17 cellular contexts compared by ENCODE assay signal in the genomic region with DNA sequence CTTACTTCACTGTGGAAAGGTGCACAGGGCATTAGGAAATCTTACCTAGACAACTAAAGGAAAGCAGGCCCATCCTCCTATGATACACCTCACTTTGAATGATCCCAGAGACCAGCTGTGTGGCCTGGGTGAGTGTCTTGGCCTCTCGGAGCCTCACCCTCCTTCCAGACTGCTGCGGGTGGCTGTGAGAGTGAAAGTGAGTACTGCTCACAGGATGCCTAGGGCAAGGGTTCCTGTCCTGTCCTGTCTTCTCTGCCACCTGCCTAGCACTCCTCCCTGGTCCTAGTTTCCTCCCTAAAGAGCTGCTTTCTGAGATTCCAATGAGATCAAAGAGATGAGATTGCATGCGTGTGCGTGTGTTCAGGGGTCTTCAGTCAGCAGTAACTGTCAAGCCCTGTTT. TPM values are rescaled to one million over a fixed set of nuclear protein-coding genes. Genes with fewer than 3 reads are reported as not detected.
DNase-seq lines count a peak whose midpoint lies in the region; ATAC-seq and TF ChIP-seq lines count a peak whose summit lies in the region.
"Had no signal": no experiment of that assay in that cellular context is flagged by ENCODE, and none has a peak within 500 bp of the region (broad histone marks: within the 10 kb centered on the region; RNA-seq: fewer than 3 reads in every experiment).

No MANE protein-coding gene starts in this region.

- 0 out of 2 replicates have a peak, but pooled peaks cover 9% of the 10 kb centered on the region for H3K4me1 ChIP-seq in GM23338 (ENCODE audit: insufficient read depth)
- H3K4me1 ChIP-seq in endodermal cell (ENCODE audit: control insufficient read depth, insufficient read depth, low read length), result peaks cover 2% of the 10 kb centered on the region

- H3K27me3 Mint-ChIP-seq in activated CD4-positive, alpha-beta T cell treated with anti-CD3 and anti-CD28 coated beads, Interleukin-2, amount 10 ng/mL, durations not matched to agents 7 days and 5 days, result no peaks in the 10 kb centered on the region
- peaks cover 23% of the 10 kb centered on the region for H3K27me3 Mint-ChIP-seq in GM23338 (ENCODE audit: insufficient read depth, low read depth, poor library complexity)
- no peaks in the 10 kb centered on the region for H3K27me3 Mint-ChIP-seq in endodermal cell (ENCODE audit: insufficient read depth)
- H3K27me3 Mint-ChIP-seq in neural crest cell (ENCODE audit: low read depth), result no peaks in the 10 kb centered on the region
- H3K27me3 Mint-ChIP-seq: activated CD4-positive, alpha-beta memory T cell treated with anti-CD3 and anti-CD28 coated beads for 36 hours had no signal

- peaks cover 39% of the 10 kb centered on the region for H3K4me1 Mint-ChIP-seq in activated CD4-positive, alpha-beta T cell treated with anti-CD3 and anti-CD28 coated beads, Interleukin-2, amount 10 ng/mL, durations not matched to agents 7 days and 5 days
- H3K4me1 Mint-ChIP-seq in GM23338, result peaks cover 20% of the 10 kb centered on the region
- H3K4me1 Mint-ChIP-seq in endodermal cell, result peaks cover 15% of the 10 kb centered on the region
- H3K4me1 Mint-ChIP-seq in neural crest cell, result peaks cover 26% of the 10 kb centered on the region

- POLR2A ChIA-PET in activated CD4-positive, alpha-beta T cell treated with anti-CD3 and anti-CD28 coated beads, Interleukin-2, amount 10 ng/mL, durations not matched to agents 7 days and 5 days (lab: Charles Lee), result no interaction called here

- H3K36me3 ChIP-seq in GM23338 (ENCODE audit: insufficient read depth), result no peaks in the 10 kb centered on the region
- peaks cover 35% of the 10 kb centered on the region for H3K36me3 ChIP-seq in endodermal cell (ENCODE audit: control insufficient read depth, insufficient read depth, low read length)

- no peak overlapping the region for H3K4me3 Mint-ChIP-seq in activated CD4-positive, alpha-beta T cell treated with anti-CD3 and anti-CD28 coated beads, Interleukin-2, amount 10 ng/mL, durations not matched to agents 7 days and 5 days
- H3K4me3 Mint-ChIP-seq in GM23338 (no peak overlapping the region), endodermal cell (no peak overlapping the region), neural crest cell (no peak overlapping the region)
- H3K4me3 Mint-ChIP-seq: activated CD4-positive, alpha-beta memory T cell treated with anti-CD3 and anti-CD28 coated beads for 36 hours had no signal

- H3K9ac ChIP-seq in endodermal cell (ENCODE audit: extremely low read depth, low read length, poor library complexity, severe bottlenecking), result no peak overlapping the region

- peaks cover 10% of the 10 kb centered on the region for H3K36me3 Mint-ChIP-seq in activated CD4-positive, alpha-beta T cell treated with anti-CD3 and anti-CD28 coated beads, Interleukin-2, amount 10 ng/mL, durations not matched to agents 7 days and 5 days (ENCODE audit: low read depth)
- H3K36me3 Mint-ChIP-seq in GM23338 (ENCODE audit: low read depth) (peaks cover 28% of the 10 kb centered on the region), endodermal cell (ENCODE audit: low read depth) (peaks cover 38% of the 10 kb centered on the region), neural crest cell (ENCODE audit: low read depth) (peaks cover 15% of the 10 kb centered on the region)

- H3K27ac ChIP-seq in GM23338 (ENCODE audit: low read depth), result no peak overlapping the region
- H3K27ac ChIP-seq in endodermal cell (ENCODE audit: low read depth, low read length), result no peak overlapping the region
- H3K27ac ChIP-seq: A549, coronary artery, SJSA1 had no signal

- H3F3A ChIP-seq in GM23338 (replicated peaks; ENCODE audit: low read depth), result no peaks in the 10 kb centered on the region

- no peak for ATAC-seq in GM23338
- no peak for ATAC-seq in GM21526 (IDR thresholded peaks at IDR 0.05; ENCODE audit: low FRiP score, unreplicated experiment)
- ATAC-seq: A549, PC-3 had no signal

- H3K9me3 ChIP-seq in endodermal cell (ENCODE audit: control insufficient read depth, low read length), result no peaks in the 10 kb centered on the region
- H3K9me3 ChIP-seq: A549, SJSA1, stomach had no signal

- no peaks in the 10 kb centered on the region for H3K79me2 ChIP-seq in GM23338 (replicated peaks; ENCODE audit: insufficient read depth)

- H2AFZ ChIP-seq in GM23338, result no peak overlapping the region

- CTCF ChIA-PET in activated CD4-positive, alpha-beta T cell treated with anti-CD3 and anti-CD28 coated beads, Interleukin-2, amount 10 ng/mL, durations not matched to agents 7 days and 5 days (lab: Charles Lee), result interaction anchor here (0.6 to 1.6 kb wide), 2 partner anchors 16 to 62 kb away, joined by 3 to 5 read pairs; no protein-coding TSS in a partner anchor

- H4K20me1 ChIP-seq in GM23338 (replicated peaks; ENCODE audit: insufficient read depth), result peaks cover 3% of the 10 kb centered on the region

- no peaks in the 10 kb centered on the region for H3K9me3 Mint-ChIP-seq in activated CD4-positive, alpha-beta T cell treated with anti-CD3 and anti-CD28 coated beads, Interleukin-2, amount 10 ng/mL, durations not matched to agents 7 days and 5 days
- no peaks in the 10 kb centered on the region for H3K9me3 Mint-ChIP-seq in GM23338
- H3K9me3 Mint-ChIP-seq in endodermal cell, result no peaks in the 10 kb centered on the region
- no peaks in the 10 kb centered on the region for H3K9me3 Mint-ChIP-seq in neural crest cell
- H3K9me3 Mint-ChIP-seq: activated CD4-positive, alpha-beta memory T cell treated with anti-CD3 and anti-CD28 coated beads for 36 hours; immature natural killer cell had no signal

- TF ChIP-seq CTCF in GM23338 (conservative IDR thresholded peaks at IDR 0.05; ENCODE audit: low read depth in 2 of 2) (no peak), endodermal cell (conservative IDR thresholded peaks at IDR 0.05) (no peak), neural crest cell (conservative IDR thresholded peaks at IDR 0.05) (no peak)

- peak overlapping the region; percentile 78 for H3K27ac Mint-ChIP-seq in activated CD4-positive, alpha-beta T cell treated with anti-CD3 and anti-CD28 coated beads, Interleukin-2, amount 10 ng/mL, durations not matched to agents 7 days and 5 days
- peak overlapping the region; percentile 92 for H3K27ac Mint-ChIP-seq in GM23338
- H3K27ac Mint-ChIP-seq in endodermal cell, result peak overlapping the region; percentile 89
- H3K27ac Mint-ChIP-seq in neural crest cell (ENCODE audit: unreplicated experiment), result peak overlapping the region; percentile 97
- H3K27ac Mint-ChIP-seq: activated CD4-positive, alpha-beta memory T cell treated with anti-CD3 and anti-CD28 coated beads for 36 hours had no signal

- WGBS in endodermal cell (ENCODE audit: insufficient coverage in 1 of 2, insufficient read length in 1 of 2), 2 experiments, result 96 to 100% methylated on average over 3 to 4 of the region's 4 CpGs

- no peak overlapping the region for H3K4me2 ChIP-seq in GM23338
- H3K4me2 ChIP-seq: A549 had no signal

- DNase-seq in activated CD4-positive, alpha-beta T cell treated with anti-CD3 and anti-CD28 coated beads, Interleukin-2, amount 10 ng/mL, durations not matched to agents 7 days and 5 days, result no peak
- no peak for DNase-seq in activated CD4-positive, alpha-beta T cell treated with anti-CD3 and anti-CD28 coated beads, Interleukin-2, amount 50 U/mL, for 4 hours
- no peak for DNase-seq in GM23338 (ENCODE audit: low spot score)
- DNase-seq in endodermal cell, result no peak
- no peak for DNase-seq in neural crest cell (ENCODE audit: low read depth, low spot score)
- DNase-seq in GM03348 (ENCODE audit: low spot score), result no peak
- DNase-seq in C1 segment of cervical spinal cord (lab: John Stamatoyannopoulos, UW), result no peak
- DNase-seq: activated CD4-positive, alpha-beta memory T cell treated with anti-CD3 and anti-CD28 coated beads for 36 hours; activated effector memory CD4-positive, alpha-beta T cell treated with Interleukin-2 at 50 U/mL for 16 hours; immature natural killer cell; mammary epithelial cell; PC-3; stomach had no signal

- H3K4me3 ChIP-seq in GM23338 (no peak overlapping the region), endodermal cell (ENCODE audit: low read length) (no peak overlapping the region)
- H3K4me3 ChIP-seq: A549, coronary artery, SJSA1, stomach had no signal

- no peaks in the 10 kb centered on the region for H3K27me3 ChIP-seq in GM23338 (ENCODE audit: insufficient read depth)
- no peaks in the 10 kb centered on the region for H3K27me3 ChIP-seq in endodermal cell (ENCODE audit: control insufficient read depth, insufficient read depth, low read length, poor library complexity, severe bottlenecking)
- H3K27me3 ChIP-seq: SJSA1, stomach had no signal

- no peaks in the 10 kb centered on the region for H3K9me2 ChIP-seq in GM23338 (ENCODE audit: insufficient read depth)

TF ChIP-seq in GM23338, 12 proteins besides CTCF, POLR2A, EP300 and RAD21:
- no peak for TF ChIP-seq STAT1 (IDR thresholded peaks at IDR 0.05; ENCODE audit: unreplicated experiment)
- TF ChIP-seq EZH2phosphoT487 (IDR thresholded peaks at IDR 0.05; ENCODE audit: unreplicated experiment), result no peak
- TF ChIP-seq POLR2AphosphoS5 (IDR thresholded peaks at IDR 0.05; ENCODE audit: low read depth), result no peak

RNA-seq across cellular contexts. Expression of gene ADORA2A, which starts 19.5 kb away (rescaled TPM):
- total RNA-seq in activated CD4-positive, alpha-beta T cell treated with anti-CD3 and anti-CD28 coated beads, Interleukin-2, amount 10 ng/mL, durations not matched to agents 7 days and 5 days, result 10 to 100 TPM; 25.3 to 29.0 TPM
- total RNA-seq in GM23338 (2014; rRNA removed; shearing (Covaris generic)), result 11.0 and 13.5 TPM in 2 replicates
- polyA plus RNA-seq in GM23338 (2016; fragmentation: Nextera tagmentation; extraction: Ambion mirVana), result 3.4 and 4.1 TPM in 2 replicates
- total RNA-seq in endodermal cell, result 1 to 10 TPM; 4.1 to 4.7 TPM
- polyA plus RNA-seq in endodermal cell (2013, experiment 1 of 2), result 4.2 TPM
- 4.4 TPM for polyA plus RNA-seq in endodermal cell (2013, experiment 2 of 2)
- total RNA-seq in neural crest cell, result 2.1 and 2.8 TPM in 2 replicates
